In the genomic region with DNA sequence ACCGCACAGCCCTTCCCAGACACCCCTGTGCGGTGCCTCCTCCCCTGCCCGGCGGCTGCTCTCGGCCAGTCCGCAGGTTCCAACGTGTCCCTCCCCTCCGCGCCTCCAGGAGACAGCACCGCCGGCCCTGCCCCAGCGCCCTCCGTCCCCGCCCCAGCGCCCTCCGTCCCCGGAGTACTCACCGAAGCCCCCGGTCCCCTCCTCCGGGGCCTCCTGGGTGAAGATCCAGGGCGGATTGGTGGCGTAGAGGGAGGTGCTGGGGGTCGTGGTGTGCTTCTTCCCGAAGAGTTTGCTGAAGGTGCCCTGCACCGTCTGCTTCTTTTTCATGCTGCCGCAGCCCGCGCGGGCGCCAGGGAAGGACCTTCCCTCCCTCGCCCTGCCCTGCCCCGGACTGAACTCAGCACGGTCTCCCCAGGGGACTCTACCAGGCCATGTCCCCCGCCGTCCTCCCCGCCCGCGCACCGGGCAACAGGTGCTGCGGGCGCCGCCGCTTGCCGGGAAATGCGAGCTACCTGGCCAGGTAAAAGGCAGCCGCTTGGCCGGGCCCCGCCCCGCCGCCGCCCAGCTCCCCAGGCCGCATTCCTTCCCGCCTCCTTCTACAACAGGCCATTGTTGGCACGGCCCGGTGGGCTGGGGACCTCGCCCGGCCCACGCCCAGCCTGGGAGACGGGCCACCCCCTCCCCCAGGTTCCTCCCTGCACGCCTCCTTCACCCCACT, we compare ENCODE assay signal across 9 cellular contexts. TPM values are rescaled to one million over a fixed set of nuclear protein-coding genes. Genes with fewer than 3 reads are reported as not detected.
DNase-seq lines count a peak whose midpoint lies in the region; ATAC-seq and TF ChIP-seq lines count a peak whose summit lies in the region.
"Had no signal": no experiment of that assay in that cellular context is flagged by ENCODE, and none has a peak within 500 bp of the region (broad histone marks: within the 10 kb centered on the region; RNA-seq: fewer than 3 reads in every experiment).

Gene C6orf132, minus strand, starts transcription at position 503 of the 718 bp plus-strand sequence. Its CDS starts 176 bp downstream, at position 327.

- TF ChIP-seq CTCF in WERI-Rb-1 (IDR thresholded peaks at IDR 0.05; ENCODE audit: low read depth, low read length) = no peak
- TF ChIP-seq CTCF in glutamatergic neuron (IDR thresholded peaks at IDR 0.05; ENCODE audit: partially characterized antibody, unreplicated experiment) = no peak
- TF ChIP-seq CTCF in progenitor cell of endocrine pancreas (IDR thresholded peaks at IDR 0.05; ENCODE audit: unreplicated experiment) = no peak

- H3K4me3 Mint-ChIP-seq in glutamatergic neuron (ENCODE audit: unreplicated experiment) = peak within 1 kb of the TSS; percentile 76
- H3K4me3 Mint-ChIP-seq in progenitor cell of endocrine pancreas (ENCODE audit: low read depth) = peak within 1 kb of the TSS; percentile 78

- H3K36me3 ChIP-seq in WERI-Rb-1 = no peaks in the 10 kb centered on the region

- peaks cover 8% of the 10 kb centered on the region for H3K27me3 Mint-ChIP-seq in glutamatergic neuron (ENCODE audit: unreplicated experiment)
- H3K27me3 Mint-ChIP-seq in progenitor cell of endocrine pancreas = peaks cover 4% of the 10 kb centered on the region

- H3K9me3 ChIP-seq in WERI-Rb-1 (ENCODE audit: severe bottlenecking) = no peaks in the 10 kb centered on the region

- peak within 1 kb of the TSS; percentile 24 for H3K27ac ChIP-seq in WERI-Rb-1

- peak; percentile 31 for DNase-seq in NCI-H345 (lab: John Stamatoyannopoulos, UW)
- DNase-seq in NCI-H345 treated with DMSO at 0.1 percent for 48 hours (lab: John Stamatoyannopoulos, UW; ENCODE audit: unreplicated experiment) = no peak
- peak; percentile 54 for DNase-seq in WERI-Rb-1
- peak; percentile 65 for DNase-seq in glutamatergic neuron
- peak; percentile 66 for DNase-seq in progenitor cell of endocrine pancreas (ENCODE audit: low spot score, unreplicated experiment)

- no peaks in the 10 kb centered on the region for H3K27me3 ChIP-seq in WERI-Rb-1 (ENCODE audit: insufficient read depth, low read depth, severe bottlenecking)

- H3K36me3 Mint-ChIP-seq in glutamatergic neuron (ENCODE audit: unreplicated experiment) (no peaks in the 10 kb centered on the region), progenitor cell of endocrine pancreas (ENCODE audit: insufficient read depth) (no peaks in the 10 kb centered on the region)

- peak within 1 kb of the TSS; percentile 45 for H3K4me3 ChIP-seq in WERI-Rb-1 (ENCODE audit: low read depth, low read length)

- peaks cover 10% of the 10 kb centered on the region for H3K4me1 Mint-ChIP-seq in glutamatergic neuron (ENCODE audit: low read depth, unreplicated experiment)
- H3K4me1 Mint-ChIP-seq in progenitor cell of endocrine pancreas (ENCODE audit: low read depth) = peaks cover 28% of the 10 kb centered on the region

- H3K27ac Mint-ChIP-seq in glutamatergic neuron (ENCODE audit: unreplicated experiment) = no peak within 1 kb of the TSS
- peak within 1 kb of the TSS; percentile 77 for H3K27ac Mint-ChIP-seq in progenitor cell of endocrine pancreas

- no peaks in the 10 kb centered on the region for H3K9me3 Mint-ChIP-seq in glutamatergic neuron (ENCODE audit: unreplicated experiment)
- no peaks in the 10 kb centered on the region for H3K9me3 Mint-ChIP-seq in progenitor cell of endocrine pancreas (ENCODE audit: low read depth)

- ATAC-seq in HG03457 (IDR thresholded peaks at IDR 0.05; ENCODE audit: unreplicated experiment) (no peak), HG02678 (IDR thresholded peaks at IDR 0.05; ENCODE audit: unreplicated experiment) (no peak), HG02623 (IDR thresholded peaks at IDR 0.05; ENCODE audit: unreplicated experiment) (no peak)

RNA-seq across cellular contexts. Expression of gene C6orf132, which starts in this region (rescaled TPM):
- total RNA-seq in glutamatergic neuron (ENCODE audit: unreplicated experiment) = 0.25 TPM
- 11.8 and 14.5 TPM in 2 replicates for total RNA-seq in progenitor cell of endocrine pancreas
- total RNA-seq: Daoy had no signal

Comparison
In these comparisons a context has a peak if more than half of its experiments do, and no peak if none do; other contexts are left out.
1. RNA of gene C6orf132 (total RNA-seq): 11.8 to 14.5 TPM in progenitor cell of endocrine pancreas; 0.25 TPM in glutamatergic neuron (single experiment); every median in the first group is over 10 times any median in the second.
2. Peak in DNase-seq in glutamatergic neuron; RNA of the gene not detected or under 1 TPM.